7 cellular contexts compared by ENCODE assay signal in genomic region chr7:73200518-73201099, GRCh38.
DNase-seq lines count a peak whose midpoint lies in the region; ATAC-seq, FAIRE-seq and TF ChIP-seq lines count a peak whose summit lies in the region.
"Not testable (repeated sequence)": the region's sequence is repeated elsewhere in the genome, so short reads cannot be mapped to it uniquely, and the experiment has no call there.

No MANE protein-coding gene starts in this region.

- TF ChIP-seq CTCF in HCT116 (IDR thresholded peaks at IDR 0.05 in 2 of 3, conservative IDR thresholded peaks at IDR 0.05 in 1 of 3; ENCODE audit: borderline replicate concordance in 1 of 3, insufficient read depth in 1 of 3, low read depth in 2 of 3, low read length in 2 of 3); K562 (IDR thresholded peaks at IDR 0.05 in 2 of 3, conservative IDR thresholded peaks at IDR 0.05 in 1 of 3; ENCODE audit: insufficient read depth in 2 of 3, low read depth in 1 of 3, low read length in 3 of 3); gastroesophageal sphincter (IDR thresholded peaks at IDR 0.05); HepG2 (CRISPR knock-in tag; IDR thresholded peaks at IDR 0.05); thoracic aorta (IDR thresholded peaks at IDR 0.05): not testable (repeated sequence)

- H3K9me3 ChIP-seq in HCT116 (ENCODE audit: control insufficient read depth in 1 of 2, insufficient read depth in 1 of 2, low read depth in 1 of 2, low read length in 2 of 2); K562 (replicated peaks; ENCODE audit: control insufficient read depth, insufficient read depth, low read depth, low read length); gastroesophageal sphincter; HepG2 (ENCODE audit: low read length); thoracic aorta: not testable (repeated sequence)

- POLR2A ChIA-PET in HCT116 (lab: Charles Lee); K562 (lab: Yijun Ruan, JAX); HepG2 (lab: Yijun Ruan, JAX): not testable (repeated sequence)

- CTCF ChIA-PET in HCT116 (lab: Charles Lee); K562 (lab: Yijun Ruan, JAX; ENCODE audit: low intra/inter-chr PET ratio); HepG2 (lab: Yijun Ruan, JAX; ENCODE audit: low intra/inter-chr PET ratio, low total read pairs): not testable (repeated sequence)

- peak; percentile 33 for FAIRE-seq in RCC 7860 (lab: Jason Lieb, UNC)
- not testable (repeated sequence) for FAIRE-seq in K562 (lab: Jason Lieb, UNC); HepG2 (lab: Jason Lieb, UNC)

- not testable (repeated sequence) for TF ChIP-seq POLR2A in HCT116 (IDR thresholded peaks at IDR 0.05; ENCODE audit: borderline replicate concordance, extremely low read depth, insufficient read depth, insufficient read length); K562 (conservative IDR thresholded peaks at IDR 0.05); gastroesophageal sphincter (IDR thresholded peaks at IDR 0.05); HepG2 (IDR thresholded peaks at IDR 0.05; ENCODE audit: insufficient read depth in 1 of 2, low read depth in 2 of 2, low read length in 2 of 2)

- TF ChIP-seq RAD21 in HCT116 (IDR thresholded peaks at IDR 0.05; ENCODE audit: low read depth); K562 (CRISPR knock-in tag; conservative IDR thresholded peaks at IDR 0.05 in 1 of 2, IDR thresholded peaks at IDR 0.05 in 1 of 2); HepG2 (CRISPR knock-in tag; IDR thresholded peaks at IDR 0.05): not testable (repeated sequence)

- H3K4me1 ChIP-seq in HCT116 (ENCODE audit: control insufficient read depth in 1 of 2, insufficient read depth in 2 of 2, low read length in 2 of 2); K562 (replicated peaks in 1 of 2; ENCODE audit: control insufficient read depth in 2 of 2, insufficient read depth in 2 of 2, low read length in 2 of 2); gastroesophageal sphincter; HepG2 (ENCODE audit: insufficient read depth, low read length); thoracic aorta (ENCODE audit: control insufficient read depth in 1 of 2, low read depth in 2 of 2): not testable (repeated sequence)

- not testable (repeated sequence) for H4K20me1 ChIP-seq in HCT116 (ENCODE audit: insufficient read depth); K562 (replicated peaks; ENCODE audit: control insufficient read depth, insufficient read depth, low read length); HepG2 (ENCODE audit: insufficient read depth, low read length)

- not testable (repeated sequence) for H3K9me1 ChIP-seq in K562 (ENCODE audit: control insufficient read depth, insufficient read depth, low read length)

- H3K27ac ChIP-seq in HCT116 (ENCODE audit: low read depth, low read length); K562 (ENCODE audit: extremely low read depth, low read depth, low read length); gastroesophageal sphincter; HepG2 (ENCODE audit: extremely low read length, insufficient read depth, low read length); thoracic aorta: not testable (repeated sequence)

- not testable (repeated sequence) for H3K4me3 ChIP-seq in HCT116 (replicated peaks in 1 of 2; ENCODE audit: low read depth in 1 of 2, low read length in 2 of 2); K562; gastroesophageal sphincter; HepG2 (replicated peaks in 1 of 3; ENCODE audit: insufficient read depth in 1 of 3, low read depth in 2 of 3, low read length in 3 of 3); thoracic aorta

- not testable (repeated sequence) for H3K9ac ChIP-seq in HCT116 (ENCODE audit: low read length); K562 (ENCODE audit: insufficient read depth in 1 of 2, low read depth in 2 of 2, low read length in 2 of 2); HepG2 (ENCODE audit: insufficient read depth, low read depth, low read length)

- not testable (repeated sequence) for H2AFZ ChIP-seq in HCT116 (ENCODE audit: low read depth, low read length, poor library complexity, severe bottlenecking); K562 (ENCODE audit: low read depth, low read length); HepG2 (ENCODE audit: low read length)

- intact Hi-C loops in HCT116 (cut with micrococcal nuclease); K562 (cut with micrococcal nuclease); left cardiac atrium (cut with DNase I); HepG2 (cut with micrococcal nuclease; ENCODE audit: unreplicated experiment): not testable (repeated sequence)

- not testable (repeated sequence) for DNase-seq in HCT116 (ENCODE audit: low read depth, low spot score); RCC 7860 (ENCODE audit: low spot score); K562 (ENCODE audit: extremely low read depth in 1 of 4, low spot score in 3 of 4); left cardiac atrium; HepG2 (ENCODE audit: low spot score); thoracic aorta (ENCODE audit: low spot score)

- H3K9me2 ChIP-seq in HCT116 (ENCODE audit: insufficient read depth): not testable (repeated sequence)

- not testable (repeated sequence) for H3K79me2 ChIP-seq in HCT116 (ENCODE audit: insufficient read depth, low read length); K562 (ENCODE audit: control insufficient read depth, insufficient read depth, low read length); HepG2 (ENCODE audit: insufficient read depth, low read length)

- TF ChIP-seq EP300 in K562 (IDR thresholded peaks at IDR 0.05; ENCODE audit: low read length); gastroesophageal sphincter (IDR thresholded peaks at IDR 0.05); HepG2 (IDR thresholded peaks at IDR 0.05; ENCODE audit: low read depth in 2 of 2, low read length in 2 of 2); HepG2 (CRISPR knock-in tag; IDR thresholded peaks at IDR 0.05; ENCODE audit: borderline replicate concordance): not testable (repeated sequence)

- in situ Hi-C loops in K562 (cut with MboI); HepG2 (cut with HindIII; ENCODE audit: extremely low pct_ligation_motif_present, low pct_unique_long_range_greater_than_20kb): not testable (repeated sequence)

- RAD21 ChIA-PET in HCT116 (lab: Charles Lee; ENCODE audit: low non-redundant PET in 1 of 2, low total read pairs in 2 of 2, uncharacterized antibody in 2 of 2, unreplicated experiment in 2 of 2): not testable (repeated sequence)

- H3K27me3 ChIP-seq in HCT116 (ENCODE audit: insufficient read depth, low read length); K562 (ENCODE audit: control insufficient read depth in 2 of 2, insufficient read depth in 2 of 2, low read length in 2 of 2); gastroesophageal sphincter; HepG2 (ENCODE audit: control insufficient read depth in 1 of 2, insufficient read depth in 2 of 2, low read length in 2 of 2); thoracic aorta (replicated peaks; ENCODE audit: insufficient read depth): not testable (repeated sequence)

- not testable (repeated sequence) for H3K36me3 ChIP-seq in HCT116 (ENCODE audit: control insufficient read depth in 1 of 2, insufficient read depth in 2 of 2, low read length in 2 of 2); K562 (ENCODE audit: control insufficient read depth, insufficient read depth, low read length); gastroesophageal sphincter; HepG2 (replicated peaks in 1 of 2; ENCODE audit: control insufficient read depth in 1 of 2, insufficient read depth in 2 of 2, low read length in 2 of 2); thoracic aorta

- BruUV-seq in HCT116 (replicated peaks; lab: Mats Ljungman, UMichigan) (TSS peak; percentile 45), K562 (replicated peaks; lab: Mats Ljungman, UMichigan) (TSS peak; percentile 33), HepG2 (replicated peaks; lab: Mats Ljungman, UMichigan) (TSS peak; percentile 56)

- not testable (repeated sequence) for ATAC-seq in HCT116, K562, HepG2
- ATAC-seq in gastroesophageal sphincter (peak; percentile 92), left cardiac atrium (peak; percentile 82 to 85), thoracic aorta (ENCODE audit: insufficient number of reproducible peaks, low FRiP score, low read depth) (peak; percentile 96)

- WGBS in K562 (ENCODE audit: insufficient coverage, low coverage, missing lambda C conversion rate): no CpG with 5 or more reads among the region's 9 CpGs
- WGBS in gastroesophageal sphincter (ENCODE audit: low coverage in 1 of 2), 2 donors: no CpG with 5 or more reads among the region's 9 CpGs
- no CpG with 5 or more reads among the region's 9 CpGs for WGBS in HepG2 (ENCODE audit: low lambda C conversion rate)

- not testable (repeated sequence) for H3K4me2 ChIP-seq in HCT116 (ENCODE audit: low read length); K562 (ENCODE audit: insufficient read depth, low read length); HepG2 (ENCODE audit: low read depth, low read length)
